In the genomic region with DNA sequence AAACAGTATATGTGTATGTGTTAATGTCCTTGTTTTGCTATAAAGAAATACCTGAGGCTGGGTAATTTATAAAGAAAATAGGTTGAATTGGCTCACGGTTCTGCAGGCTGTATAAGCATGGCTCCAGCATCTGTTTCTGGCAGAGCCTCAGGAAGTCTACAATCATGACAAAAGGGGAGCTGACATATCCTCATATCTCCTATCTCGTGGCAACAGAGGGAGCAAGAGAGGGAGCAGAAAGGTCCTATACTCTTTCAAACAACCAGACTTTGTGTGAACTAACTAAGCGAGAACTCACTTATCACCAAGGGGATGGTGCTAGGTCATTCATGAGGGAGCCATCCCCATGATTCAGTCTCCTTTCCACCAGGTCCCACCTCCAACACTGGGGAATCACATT, we compare ENCODE assay signal across 22 cellular contexts. TPM values are rescaled to one million over a fixed set of nuclear protein-coding genes. Genes with fewer than 3 reads are reported as not detected.
DNase-seq lines count a peak whose midpoint lies in the region; ATAC-seq and TF ChIP-seq lines count a peak whose summit lies in the region.
"Had no signal": no experiment of that assay in that cellular context is flagged by ENCODE, and none has a peak within 500 bp of the region (broad histone marks: within the 10 kb centered on the region; RNA-seq: fewer than 3 reads in every experiment).

No MANE protein-coding gene starts in this region.

- H3K36me3 Mint-ChIP-seq in WTC11: no peaks in the 10 kb centered on the region
- H3K36me3 Mint-ChIP-seq: CD4-positive, CD25-positive, alpha-beta regulatory T cell had no signal

- no peaks in the 10 kb centered on the region for H3K36me3 ChIP-seq in left ventricle myocardium inferior
- no peaks in the 10 kb centered on the region for H3K36me3 ChIP-seq in heart left ventricle
- H3K36me3 ChIP-seq: BE2C had no signal

- H3K4me1 ChIP-seq in left ventricle myocardium inferior: peaks cover 63% of the 10 kb centered on the region
- H3K4me1 ChIP-seq in heart left ventricle: peaks cover 0 to 61% (median 11%) of the 10 kb centered on the region in 12 donors
- peaks cover 19% of the 10 kb centered on the region for H3K4me1 ChIP-seq in foreskin keratinocyte
- H3K4me1 ChIP-seq: BE2C, Caco-2 had no signal

- no peak for TF ChIP-seq CTCF in left ventricle myocardium inferior (IDR thresholded peaks at IDR 0.05; ENCODE audit: borderline replicate concordance)
- TF ChIP-seq CTCF in heart left ventricle (IDR thresholded peaks at IDR 0.05): no peak
- TF ChIP-seq CTCF in WTC11 (IDR thresholded peaks at IDR 0.05): no peak
- no peak for TF ChIP-seq CTCF in foreskin keratinocyte (conservative IDR thresholded peaks at IDR 0.05)

- no peak overlapping the region for H3K4me3 ChIP-seq in left ventricle myocardium inferior
- H3K4me3 ChIP-seq in heart left ventricle: no peak overlapping the region

- no peak for TF ChIP-seq POLR2A in heart left ventricle (IDR thresholded peaks at IDR 0.05)

- DNase-seq in left ventricle myocardium inferior (no peak), heart left ventricle (no peak), WTC11 (ENCODE audit: low spot score) (no peak), foreskin keratinocyte (no peak)
- DNase-seq in stimulated activated naive CD8-positive, alpha-beta T cell treated with anti-CD3 and anti-CD28 coated beads, Interleukin-15, amount 100 ng/mL, for 72 hours: no peak
- DNase-seq: BE2C; Caco-2; CD4-positive, CD25-positive, alpha-beta regulatory T cell; DMS153; GDM1; GOT3; KBM-7; NCI-H1105 treated with DMSO at 0.1 percent for 48 hours; NCI-H1694 treated with DMSO at 0.1 percent for 48 hours; NCI-H2107; NCI-H2227 treated with DMSO at 0.1 percent for 48 hours; NCI-H524 treated with DMSO at 0.1 percent for 48 hours; PC-3; RPMI8226; SHP77 treated with DMSO at 0.1 percent for 48 hours had no signal

- H3K9me3 ChIP-seq in left ventricle myocardium inferior (replicated peaks): no peaks in the 10 kb centered on the region
- no peaks in the 10 kb centered on the region for H3K9me3 ChIP-seq in heart left ventricle
- H3K9me3 ChIP-seq: BE2C, Caco-2 had no signal

- no peak overlapping the region for H3K4me3 Mint-ChIP-seq in WTC11
- no peak overlapping the region for H3K4me3 Mint-ChIP-seq in stimulated activated naive CD8-positive, alpha-beta T cell treated with anti-CD3 and anti-CD28 coated beads, Interleukin-15, amount 100 ng/mL, for 72 hours
- H3K4me3 Mint-ChIP-seq: CD4-positive, CD25-positive, alpha-beta regulatory T cell had no signal

- no peak overlapping the region for H3K27ac Mint-ChIP-seq in WTC11
- H3K27ac Mint-ChIP-seq in stimulated activated naive CD8-positive, alpha-beta T cell treated with anti-CD3 and anti-CD28 coated beads, Interleukin-15, amount 100 ng/mL, for 72 hours: no peak overlapping the region
- H3K27ac Mint-ChIP-seq: CD4-positive, CD25-positive, alpha-beta regulatory T cell had no signal

- H3K27me3 ChIP-seq in left ventricle myocardium inferior (ENCODE audit: low read depth): no peaks in the 10 kb centered on the region
- no peaks in the 10 kb centered on the region for H3K27me3 ChIP-seq in heart left ventricle
- H3K27me3 ChIP-seq in foreskin keratinocyte: no peaks in the 10 kb centered on the region
- H3K27me3 ChIP-seq: BE2C had no signal

- H3K9me3 Mint-ChIP-seq in WTC11: no peaks in the 10 kb centered on the region
- no peaks in the 10 kb centered on the region for H3K9me3 Mint-ChIP-seq in stimulated activated naive CD8-positive, alpha-beta T cell treated with anti-CD3 and anti-CD28 coated beads, Interleukin-15, amount 100 ng/mL, for 72 hours

- intact Hi-C loops in left ventricle myocardium inferior (cut with micrococcal nuclease): loop anchor here (5.0 kb wide), 1 partner anchor 128 kb away; no protein-coding TSS in a partner anchor
- intact Hi-C loops in heart left ventricle (cut with DNase I): loop anchor here in 1 of 10 donors (5.0 kb wide), 1 partner anchor 33 kb away; no protein-coding TSS in a partner anchor

- CTCF ChIA-PET in WTC11 (lab: Charles Lee): no interaction called here

- H3K4me1 Mint-ChIP-seq in WTC11: no peaks in the 10 kb centered on the region
- no peaks in the 10 kb centered on the region for H3K4me1 Mint-ChIP-seq in stimulated activated naive CD8-positive, alpha-beta T cell treated with anti-CD3 and anti-CD28 coated beads, Interleukin-15, amount 100 ng/mL, for 72 hours
- H3K4me1 Mint-ChIP-seq: CD4-positive, CD25-positive, alpha-beta regulatory T cell had no signal

- 57 to 68% (median 64%) methylated on average over 3 of the region's 3 CpGs for WGBS in heart left ventricle, 4 donors

- ATAC-seq in heart left ventricle: no peak
- peak; percentile 44; the same call in 1 of the 2 replicates for ATAC-seq in WTC11
- peak; percentile 9 for ATAC-seq in foreskin keratinocyte
- no peak for ATAC-seq in stimulated activated naive CD8-positive, alpha-beta T cell treated with anti-CD3 and anti-CD28 coated beads, Interleukin-15, amount 100 ng/mL, for 72 hours
- ATAC-seq in GM18873 (IDR thresholded peaks at IDR 0.05; ENCODE audit: low FRiP score, unreplicated experiment): no peak
- ATAC-seq in HG03095 (IDR thresholded peaks at IDR 0.05; ENCODE audit: unreplicated experiment): no peak

- POLR2A ChIA-PET in WTC11 (lab: Charles Lee): no interaction called here

- H3K27ac ChIP-seq in left ventricle myocardium inferior (replicated peaks) (peak overlapping the region; percentile 48), heart left ventricle (peak overlapping the region in 5 of 12 donors; percentile 9 to 42 (median 28)), foreskin keratinocyte (no peak overlapping the region)

- H3K27me3 Mint-ChIP-seq in WTC11 (ENCODE audit: low read depth): no peaks in the 10 kb centered on the region
- no peaks in the 10 kb centered on the region for H3K27me3 Mint-ChIP-seq in stimulated activated naive CD8-positive, alpha-beta T cell treated with anti-CD3 and anti-CD28 coated beads, Interleukin-15, amount 100 ng/mL, for 72 hours
- H3K27me3 Mint-ChIP-seq: CD4-positive, CD25-positive, alpha-beta regulatory T cell had no signal

TF ChIP-seq in WTC11, 78 proteins besides CTCF, POLR2A, EP300 and RAD21 (continues in another document):
- TF ChIP-seq, protein P1, sequence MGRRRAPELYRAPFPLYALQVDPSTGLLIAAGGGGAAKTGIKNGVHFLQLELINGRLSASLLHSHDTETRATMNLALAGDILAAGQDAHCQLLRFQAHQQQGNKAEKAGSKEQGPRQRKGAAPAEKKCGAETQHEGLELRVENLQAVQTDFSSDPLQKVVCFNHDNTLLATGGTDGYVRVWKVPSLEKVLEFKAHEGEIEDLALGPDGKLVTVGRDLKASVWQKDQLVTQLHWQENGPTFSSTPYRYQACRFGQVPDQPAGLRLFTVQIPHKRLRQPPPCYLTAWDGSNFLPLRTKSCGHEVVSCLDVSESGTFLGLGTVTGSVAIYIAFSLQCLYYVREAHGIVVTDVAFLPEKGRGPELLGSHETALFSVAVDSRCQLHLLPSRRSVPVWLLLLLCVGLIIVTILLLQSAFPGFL (CRISPR knock-in tag; IDR thresholded peaks at IDR 0.05; ENCODE audit: borderline replicate concordance): no peak
- TF ChIP-seq GABPB1 (CRISPR knock-in tag; IDR thresholded peaks at IDR 0.05): no peak
- TF ChIP-seq, protein P2, sequence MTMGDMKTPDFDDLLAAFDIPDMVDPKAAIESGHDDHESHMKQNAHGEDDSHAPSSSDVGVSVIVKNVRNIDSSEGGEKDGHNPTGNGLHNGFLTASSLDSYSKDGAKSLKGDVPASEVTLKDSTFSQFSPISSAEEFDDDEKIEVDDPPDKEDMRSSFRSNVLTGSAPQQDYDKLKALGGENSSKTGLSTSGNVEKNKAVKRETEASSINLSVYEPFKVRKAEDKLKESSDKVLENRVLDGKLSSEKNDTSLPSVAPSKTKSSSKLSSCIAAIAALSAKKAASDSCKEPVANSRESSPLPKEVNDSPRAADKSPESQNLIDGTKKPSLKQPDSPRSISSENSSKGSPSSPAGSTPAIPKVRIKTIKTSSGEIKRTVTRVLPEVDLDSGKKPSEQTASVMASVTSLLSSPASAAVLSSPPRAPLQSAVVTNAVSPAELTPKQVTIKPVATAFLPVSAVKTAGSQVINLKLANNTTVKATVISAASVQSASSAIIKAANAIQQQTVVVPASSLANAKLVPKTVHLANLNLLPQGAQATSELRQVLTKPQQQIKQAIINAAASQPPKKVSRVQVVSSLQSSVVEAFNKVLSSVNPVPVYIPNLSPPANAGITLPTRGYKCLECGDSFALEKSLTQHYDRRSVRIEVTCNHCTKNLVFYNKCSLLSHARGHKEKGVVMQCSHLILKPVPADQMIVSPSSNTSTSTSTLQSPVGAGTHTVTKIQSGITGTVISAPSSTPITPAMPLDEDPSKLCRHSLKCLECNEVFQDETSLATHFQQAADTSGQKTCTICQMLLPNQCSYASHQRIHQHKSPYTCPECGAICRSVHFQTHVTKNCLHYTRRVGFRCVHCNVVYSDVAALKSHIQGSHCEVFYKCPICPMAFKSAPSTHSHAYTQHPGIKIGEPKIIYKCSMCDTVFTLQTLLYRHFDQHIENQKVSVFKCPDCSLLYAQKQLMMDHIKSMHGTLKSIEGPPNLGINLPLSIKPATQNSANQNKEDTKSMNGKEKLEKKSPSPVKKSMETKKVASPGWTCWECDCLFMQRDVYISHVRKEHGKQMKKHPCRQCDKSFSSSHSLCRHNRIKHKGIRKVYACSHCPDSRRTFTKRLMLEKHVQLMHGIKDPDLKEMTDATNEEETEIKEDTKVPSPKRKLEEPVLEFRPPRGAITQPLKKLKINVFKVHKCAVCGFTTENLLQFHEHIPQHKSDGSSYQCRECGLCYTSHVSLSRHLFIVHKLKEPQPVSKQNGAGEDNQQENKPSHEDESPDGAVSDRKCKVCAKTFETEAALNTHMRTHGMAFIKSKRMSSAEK (CRISPR knock-in tag; IDR thresholded peaks at IDR 0.05; ENCODE audit: borderline replicate concordance): no peak

RNA-seq across cellular contexts. Expression of a gene that starts 13.0 kb away (rescaled TPM):
- total RNA-seq in left ventricle myocardium inferior: 27.3 TPM
- total RNA-seq in heart left ventricle: 10 to 100 TPM; 11.8 to 37.2 (median 24.3) TPM
- 10 to 100 TPM in 1 of 2 donors, 1 to 10 TPM in 1; 8.5 to 11.4 TPM for polyA plus RNA-seq in heart left ventricle
- total RNA-seq in WTC11 (2021): 1.7 to 2.1 TPM (median 2.0 TPM) in 3 replicates
- total RNA-seq in foreskin keratinocyte: 2.3 and 3.3 TPM in 2 replicates
- 0.56 and 0.69 TPM in 2 replicates for polyA plus RNA-seq in foreskin keratinocyte
- total RNA-seq: Caco-2, PC-3 had no signal

Comparison
In these comparisons a context has a peak if more than half of its experiments do, and no peak if none do; other contexts are left out.
1. ATAC-seq: peak in WTC11 (single experiment) and foreskin keratinocyte (single experiment); none in heart left ventricle (0 of 4), stimulated activated naive CD8-positive, alpha-beta T cell treated with anti-CD3 and anti-CD28 coated beads, Interleukin-15, amount 100 ng/mL, for 72 hours (single experiment), GM18873 (single experiment) and HG03095 (single experiment).